8 cellular contexts compared by ENCODE assay signal in the genomic region with DNA sequence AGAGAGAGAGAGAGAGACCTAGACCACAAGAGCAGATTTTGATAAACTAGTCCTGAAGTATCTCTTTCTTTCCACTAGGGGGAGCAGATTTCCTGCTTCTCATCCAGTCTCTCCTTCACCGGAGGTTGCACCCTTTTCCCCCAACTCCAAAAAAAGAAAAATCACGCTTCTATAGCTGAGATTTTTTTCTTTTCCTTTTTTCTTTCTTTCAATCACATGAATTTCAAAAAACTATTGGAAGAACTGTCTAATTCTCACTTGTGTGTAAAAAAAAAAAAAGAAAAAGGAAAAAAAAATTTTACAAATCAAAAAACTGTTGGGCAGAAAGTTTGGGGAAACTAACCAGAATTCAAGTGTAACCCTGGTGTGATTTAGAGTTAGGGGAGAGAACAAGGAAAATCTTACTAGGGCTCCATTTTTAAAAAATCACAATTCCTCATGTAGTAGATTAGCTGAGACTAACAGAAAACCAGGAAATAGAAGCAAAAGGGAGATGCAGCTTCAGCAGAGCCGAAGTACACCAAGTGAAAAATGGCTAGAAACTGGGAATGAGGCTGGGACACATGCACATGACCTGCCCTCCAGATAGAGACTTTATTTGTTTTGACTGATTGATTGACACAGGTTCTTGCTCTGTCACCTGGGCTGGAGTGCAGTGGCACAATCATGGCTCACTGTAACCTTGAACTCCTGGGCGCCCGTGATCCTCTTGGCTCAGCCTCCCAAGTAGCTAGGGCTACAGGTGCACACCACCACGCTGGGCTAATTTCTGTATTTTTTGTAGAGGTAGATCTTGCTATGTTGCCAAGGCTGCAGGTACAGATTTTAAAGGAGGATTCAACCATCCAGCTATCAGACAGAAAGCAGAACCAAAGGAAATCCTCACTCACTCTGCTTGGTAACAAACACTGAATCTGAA. TPM values are rescaled to one million over a fixed set of nuclear protein-coding genes. Genes with fewer than 3 reads are reported as not detected.
DNase-seq lines count a peak whose midpoint lies in the region; ATAC-seq, FAIRE-seq and TF ChIP-seq lines count a peak whose summit lies in the region.

No MANE protein-coding gene starts in this region.

- TF ChIP-seq CTCF in chondrocyte (IDR thresholded peaks at IDR 0.05) = peak; percentile 89
- peak; percentile 53 to 55 for TF ChIP-seq CTCF in left lung (IDR thresholded peaks at IDR 0.05)

- H3K36me3 Mint-ChIP-seq in chondrocyte (ENCODE audit: low read depth) = no peaks in the 10 kb centered on the region
- no peaks in the 10 kb centered on the region for H3K36me3 Mint-ChIP-seq in activated CD4-positive, alpha-beta T cell treated with anti-CD3 and anti-CD28 coated beads, Interleukin-2, amount 10 ng/mL, durations not matched to agents 7 days and 5 days (ENCODE audit: low read depth)

- CTCF ChIA-PET in activated CD4-positive, alpha-beta T cell treated with anti-CD3 and anti-CD28 coated beads, Interleukin-2, amount 10 ng/mL, durations not matched to agents 7 days and 5 days (lab: Charles Lee) = interaction anchor here (0.9 to 1.2 kb wide), 4 partner anchors 9 to 160 kb away, joined by 3 to 4 read pairs (median 4); no protein-coding TSS in a partner anchor

- peaks cover 3% of the 10 kb centered on the region for H3K9me3 Mint-ChIP-seq in chondrocyte (ENCODE audit: low read depth)
- H3K9me3 Mint-ChIP-seq in activated CD4-positive, alpha-beta T cell treated with anti-CD3 and anti-CD28 coated beads, Interleukin-2, amount 10 ng/mL, durations not matched to agents 7 days and 5 days = no peaks in the 10 kb centered on the region

- no peak overlapping the region for H3K4me3 Mint-ChIP-seq in chondrocyte (ENCODE audit: unreplicated experiment)
- no peak overlapping the region for H3K4me3 Mint-ChIP-seq in activated CD4-positive, alpha-beta T cell treated with anti-CD3 and anti-CD28 coated beads, Interleukin-2, amount 10 ng/mL, durations not matched to agents 7 days and 5 days

- no peak overlapping the region for H3K27ac ChIP-seq in left lung

- no peak overlapping the region for H3K27ac Mint-ChIP-seq in chondrocyte (ENCODE audit: unreplicated experiment)
- no peak overlapping the region for H3K27ac Mint-ChIP-seq in activated CD4-positive, alpha-beta T cell treated with anti-CD3 and anti-CD28 coated beads, Interleukin-2, amount 10 ng/mL, durations not matched to agents 7 days and 5 days

- H3K9me3 ChIP-seq in left lung = no peaks in the 10 kb centered on the region

- H3K27me3 Mint-ChIP-seq in chondrocyte (ENCODE audit: low read depth) = no peaks in the 10 kb centered on the region
- no peaks in the 10 kb centered on the region for H3K27me3 Mint-ChIP-seq in activated CD4-positive, alpha-beta T cell treated with anti-CD3 and anti-CD28 coated beads, Interleukin-2, amount 10 ng/mL, durations not matched to agents 7 days and 5 days

- peak; percentile 81 for FAIRE-seq in HTR-8/SVneo (lab: Jason Lieb, UNC)

- H3K4me1 ChIP-seq in left lung = peaks cover 0 to 11% of the 10 kb centered on the region in 2 donors

- intact Hi-C loops in left lung (cut with DNase I) = loop anchor here in 1 of 2 donors (5.0 kb wide), 1 partner anchor 169 kb away; no protein-coding TSS in a partner anchor

- no peaks in the 10 kb centered on the region for H3K36me3 ChIP-seq in left lung

- peaks cover 4% of the 10 kb centered on the region for H3K4me1 Mint-ChIP-seq in chondrocyte (ENCODE audit: low read depth)
- H3K4me1 Mint-ChIP-seq in activated CD4-positive, alpha-beta T cell treated with anti-CD3 and anti-CD28 coated beads, Interleukin-2, amount 10 ng/mL, durations not matched to agents 7 days and 5 days = peaks cover 21% of the 10 kb centered on the region

- no peak overlapping the region for H3K4me3 ChIP-seq in left lung

- no peaks in the 10 kb centered on the region for H3K27me3 ChIP-seq in left lung

- POLR2A ChIA-PET in activated CD4-positive, alpha-beta T cell treated with anti-CD3 and anti-CD28 coated beads, Interleukin-2, amount 10 ng/mL, durations not matched to agents 7 days and 5 days (lab: Charles Lee) = no interaction called here

- ATAC-seq in left lung (peak; percentile 94), GM18873 (IDR thresholded peaks at IDR 0.05; ENCODE audit: low FRiP score, unreplicated experiment) (no peak)

- peak; percentile 45 for DNase-seq in Daoy (ENCODE audit: low read depth)
- DNase-seq in HTR-8/SVneo (ENCODE audit: insufficient read length, low spot score) = peak; percentile 76
- peak; percentile 77 for DNase-seq in NOMO-1 treated with DMSO at 0.1 percent for 48 hours (lab: John Stamatoyannopoulos, UW; ENCODE audit: unreplicated experiment)
- DNase-seq in chondrocyte (ENCODE audit: low spot score) = no peak
- no peak for DNase-seq in left lung
- no peak for DNase-seq in islet precursor cell
- DNase-seq in activated CD4-positive, alpha-beta T cell treated with anti-CD3 and anti-CD28 coated beads, Interleukin-2, amount 10 ng/mL, durations not matched to agents 7 days and 5 days = no peak

RNA-seq across cellular contexts. Expression of a gene that starts 27.1 kb away (rescaled TPM):
- total RNA-seq in Daoy (2014; rRNA removed; shearing (Covaris generic)) = 133 and 145 TPM in 2 replicates
- total RNA-seq in chondrocyte (52.0 to 62.8 TPM (median 61.5 TPM) in 3 replicates), left lung (100 to 1,000 TPM in 1 of 2 donors, 10 to 100 TPM in 1; 94.1 to 103 TPM)
- total RNA-seq in activated CD4-positive, alpha-beta T cell treated with anti-CD3 and anti-CD28 coated beads, Interleukin-2, amount 10 ng/mL, durations not matched to agents 7 days and 5 days = 10 to 100 TPM; 87.6 to 97.1 TPM

RNA-seq across cellular contexts. Expression of a gene that starts 27.2 kb away (rescaled TPM):
- total RNA-seq in Daoy (2014; rRNA removed; shearing (Covaris generic)) = 74.7 and 118 TPM in 2 replicates
- 56.3 to 67.9 TPM (median 56.5 TPM) in 3 replicates for total RNA-seq in chondrocyte
- 10 to 100 TPM; 55.1 to 59.7 TPM for total RNA-seq in left lung
- 10 to 100 TPM; 46.4 to 51.4 TPM for total RNA-seq in activated CD4-positive, alpha-beta T cell treated with anti-CD3 and anti-CD28 coated beads, Interleukin-2, amount 10 ng/mL, durations not matched to agents 7 days and 5 days

RNA-seq across cellular contexts. Expression of a gene that starts 39.7 kb away (rescaled TPM):
- 26.3 and 26.7 TPM in 2 replicates for total RNA-seq in Daoy (2014; rRNA removed; shearing (Covaris generic))
- 15.5 to 18.5 TPM (median 18.2 TPM) in 3 replicates for total RNA-seq in chondrocyte
- total RNA-seq in left lung = 10 to 100 TPM; 13.3 to 14.7 TPM
- total RNA-seq in activated CD4-positive, alpha-beta T cell treated with anti-CD3 and anti-CD28 coated beads, Interleukin-2, amount 10 ng/mL, durations not matched to agents 7 days and 5 days = 10 to 100 TPM; 25.3 to 25.6 TPM

RNA-seq across cellular contexts. Expression of a gene that starts 40.0 kb away (rescaled TPM):
- total RNA-seq in Daoy (2014; rRNA removed; shearing (Covaris generic)) = 1.1 and 8.7 TPM in 2 replicates
- total RNA-seq in chondrocyte (0.62 to 1.4 TPM (median 1.3 TPM) in 3 replicates), left lung (1 to 10 TPM; 2.7 to 4.0 TPM)
- total RNA-seq in activated CD4-positive, alpha-beta T cell treated with anti-CD3 and anti-CD28 coated beads, Interleukin-2, amount 10 ng/mL, durations not matched to agents 7 days and 5 days = under 1 TPM in 1 of 2 experiments, not detected in 1; 0.27 TPM

RNA-seq across cellular contexts. Expression of a gene that starts 50.1 kb away (rescaled TPM):
- total RNA-seq in Daoy (2014; rRNA removed; shearing (Covaris generic)) = not detected in 2 replicates
- total RNA-seq in chondrocyte (0.80 to 0.97 TPM (median 0.85 TPM) in 3 replicates), left lung (10 to 100 TPM; 35.8 to 46.0 TPM)
- total RNA-seq in activated CD4-positive, alpha-beta T cell treated with anti-CD3 and anti-CD28 coated beads, Interleukin-2, amount 10 ng/mL, durations not matched to agents 7 days and 5 days = under 1 TPM in 1 of 2 experiments, not detected in 1; 0.17 TPM

Comparison
In these comparisons a context has a peak if more than half of its experiments do, and no peak if none do; other contexts are left out.
1. DNase-seq: peak in Daoy (single experiment), HTR-8/SVneo (single experiment) and NOMO-1 treated with DMSO at 0.1 percent for 48 hours (single experiment); none in chondrocyte (single experiment), left lung (0 of 2), islet precursor cell (single experiment) and activated CD4-positive, alpha-beta T cell treated with anti-CD3 and anti-CD28 coated beads, Interleukin-2, amount 10 ng/mL, durations not matched to agents 7 days and 5 days (single experiment).